Comparison of ENCODE assay signal across 8 cellular contexts in genomic region chr5:80487829-80488708, GRCh38. TPM values are rescaled to one million over a fixed set of nuclear protein-coding genes. Genes with fewer than 3 reads are reported as not detected.
A peak's percentile ranks its signal among the peaks of the same experiment; 100 is the strongest.
DNase-seq lines count a peak whose midpoint lies in the region; ATAC-seq and TF ChIP-seq lines count a peak whose summit lies in the region.

A gene with protein sequence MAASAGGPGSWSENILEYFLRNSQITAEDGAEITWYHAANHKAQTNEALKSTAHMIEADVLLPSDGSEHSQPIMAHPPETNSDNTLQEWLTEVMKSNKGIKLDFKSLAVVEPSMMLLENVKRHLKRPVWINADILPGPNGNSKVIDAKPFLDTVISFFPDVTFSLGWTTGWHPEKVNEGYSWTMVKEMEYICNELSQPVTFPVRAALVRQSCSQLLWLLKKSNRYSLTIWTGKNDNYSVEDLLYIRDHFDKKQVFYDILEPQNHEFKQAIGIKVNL (plus strand): TSS chr5:80488100. CDS start chr5:80488124, 24 bp downstream.

- H3K4me3 ChIP-seq in SU-DHL-6 (ENCODE audit: insufficient read depth, low read length, poor library complexity, severe bottlenecking) (peak within 1 kb of the TSS; percentile 49), cardiac muscle cell (peak within 1 kb of the TSS; percentile 47), ovary (peak within 1 kb of the TSS; percentile 58), thyroid gland (replicated peaks in 1 of 3) (peak within 1 kb of the TSS; percentile 42 to 67 (median 57))

- H2AFZ ChIP-seq in SU-DHL-6 (ENCODE audit: low read depth, low read length, severe bottlenecking), result peak within 1 kb of the TSS; percentile 95

- peak within 1 kb of the TSS; percentile 43; the same call in 1 of the 2 replicates for H3K9ac ChIP-seq in SU-DHL-6 (ENCODE audit: low read length)

- H3K36me3 ChIP-seq in SU-DHL-6 (ENCODE audit: low read length) (no peaks in the 10 kb centered on the region), cardiac muscle cell (no peaks in the 10 kb centered on the region), ovary (no peaks in the 10 kb centered on the region), thyroid gland (no peaks in the 10 kb centered on the region)

- no peaks in the 10 kb centered on the region for H4K20me1 ChIP-seq in SU-DHL-6 (ENCODE audit: low read depth, low read length)

- ATAC-seq in HG02642 (IDR thresholded peaks at IDR 0.05; ENCODE audit: poor library complexity, unreplicated experiment), result peak; percentile 95

- H3K9me3 ChIP-seq in SU-DHL-6 (ENCODE audit: insufficient read depth, low read length) (no peaks in the 10 kb centered on the region), cardiac muscle cell (ENCODE audit: low read depth) (no peaks in the 10 kb centered on the region), ovary (no peaks in the 10 kb centered on the region), thyroid gland (no peaks in the 10 kb centered on the region)

- TF ChIP-seq POLR2A in ovary (IDR thresholded peaks at IDR 0.05) (no peak), thyroid gland (IDR thresholded peaks at IDR 0.05) (peak; percentile 25 to 78)

- H3K27me3 ChIP-seq in SU-DHL-6 (ENCODE audit: low read length) (peaks cover 3% of the 10 kb centered on the region; the same call in 1 of the 2 replicates), cardiac muscle cell (no peaks in the 10 kb centered on the region), ovary (no peaks in the 10 kb centered on the region), thyroid gland (no peaks in the 10 kb centered on the region)

- CTCF ChIA-PET in GM10248 (lab: Yijun Ruan, JAX), result no interaction called here

- peak within 1 kb of the TSS; percentile 79 for H3K4me2 ChIP-seq in SU-DHL-6 (ENCODE audit: low read depth, low read length, poor library complexity, severe bottlenecking)

- H3K79me2 ChIP-seq in SU-DHL-6 (ENCODE audit: insufficient read depth, low read length), result no peaks in the 10 kb centered on the region

- intact Hi-C loops in ovary (cut with DNase I), result no loop called here
- intact Hi-C loops in thyroid gland (cut with DNase I), result loop anchor here (5.0 kb wide), 1 partner anchor 81 kb away; the partner anchor contains the start of gene ZFYVE16

- no peaks in the 10 kb centered on the region for H3K9me2 ChIP-seq in SU-DHL-6 (replicated peaks; ENCODE audit: insufficient read depth, low read length)

- TF ChIP-seq CTCF in GM10248 (IDR thresholded peaks at IDR 0.05; ENCODE audit: control extremely low read depth, extremely low read depth, low read depth, missing control alignments), result no peak
- no peak for TF ChIP-seq CTCF in SU-DHL-6 (IDR thresholded peaks at IDR 0.05; ENCODE audit: insufficient read depth, low read length, poor library complexity, severe bottlenecking)
- peak; percentile 43 for TF ChIP-seq CTCF in cardiac muscle cell (IDR thresholded peaks at IDR 0.05; ENCODE audit: low read depth, low read length)
- TF ChIP-seq CTCF in ovary (IDR thresholded peaks at IDR 0.05), result no peak
- TF ChIP-seq CTCF in thyroid gland (IDR thresholded peaks at IDR 0.05), result peak in 4 of 6 experiments; percentile 23 to 33 (median 32)

- POLR2A ChIA-PET in GM10248 (lab: Yijun Ruan, JAX), result no interaction called here

- 0 to 1% (median 1%) methylated on average over 82 to 83 of the region's 83 CpGs for WGBS in ovary, 3 donors
- 0 to 4% methylated on average over 26 to 39 of the region's 83 CpGs for WGBS in thyroid gland, 2 donors

- H3K4me1 ChIP-seq in cardiac muscle cell (ENCODE audit: low read depth) (peaks cover 3% of the 10 kb centered on the region), ovary (ENCODE audit: insufficient read depth) (peaks cover 2% of the 10 kb centered on the region), thyroid gland (peaks cover 0 to 12% of the 10 kb centered on the region in 2 donors)

- H3K27ac ChIP-seq in SU-DHL-6 (ENCODE audit: low read depth, low read length) (no peak within 1 kb of the TSS), cardiac muscle cell (peak within 1 kb of the TSS; percentile 81), ovary (peak within 1 kb of the TSS; percentile 3 to 71), thyroid gland (peak within 1 kb of the TSS; percentile 63 to 89 (median 78))

- peak; percentile 76 for DNase-seq in GM10248 (ENCODE audit: extremely low spot score)
- DNase-seq in NCI-H1105 (lab: John Stamatoyannopoulos, UW), result peak; percentile 85
- peak; percentile 49 for DNase-seq in activated naive CD8-positive, alpha-beta T cell treated with anti-CD3 and anti-CD28 coated beads, Interleukin-2, amount 50 U/mL, for 16 hours (ENCODE audit: low read depth, low spot score)
- peak; percentile 93 to 96 for DNase-seq in cardiac muscle cell (ENCODE audit: low read depth in 1 of 2, low spot score in 1 of 2)
- peak; percentile 62 to 86 (median 74) for DNase-seq in ovary
- peak; percentile 96 to 97 for DNase-seq in thyroid gland

- TF ChIP-seq EP300 in ovary (IDR thresholded peaks at IDR 0.05), result no peak

- H3F3A ChIP-seq in SU-DHL-6 (ENCODE audit: insufficient read depth), result peaks cover 13% of the 10 kb centered on the region; the same call in 1 of the 2 replicates

RNA-seq across cellular contexts. Expression of the gene that starts here (rescaled TPM):
- 1.0 and 2.0 TPM in 2 replicates for total RNA-seq in cardiac muscle cell
- 0.84 and 1.3 TPM in 2 replicates for polyA plus RNA-seq in cardiac muscle cell
- 1 to 10 TPM; 1.7 to 3.9 (median 2.5) TPM for total RNA-seq in ovary
- 1 to 10 TPM in 1 of 2 donors, under 1 TPM in 1; 0.82 to 1.3 TPM for polyA plus RNA-seq in ovary
- total RNA-seq in thyroid gland, result 1 to 10 TPM; 2.6 to 8.1 (median 4.5) TPM

Comparison
In these comparisons a context has a peak if more than half of its experiments do, and no peak if none do; other contexts are left out.
1. CTCF ChIP-seq: peak in cardiac muscle cell (single experiment) and thyroid gland (4 of 6); none in GM10248 (single experiment), SU-DHL-6 (single experiment) and ovary (0 of 3).
2. Peak in every context shown above with its lines, with median percentiles within 50 percentile points of each other: DNase-seq and H3K4me3 ChIP-seq.